ENCODE assay signal across 1 cellular context in the genomic region with DNA sequence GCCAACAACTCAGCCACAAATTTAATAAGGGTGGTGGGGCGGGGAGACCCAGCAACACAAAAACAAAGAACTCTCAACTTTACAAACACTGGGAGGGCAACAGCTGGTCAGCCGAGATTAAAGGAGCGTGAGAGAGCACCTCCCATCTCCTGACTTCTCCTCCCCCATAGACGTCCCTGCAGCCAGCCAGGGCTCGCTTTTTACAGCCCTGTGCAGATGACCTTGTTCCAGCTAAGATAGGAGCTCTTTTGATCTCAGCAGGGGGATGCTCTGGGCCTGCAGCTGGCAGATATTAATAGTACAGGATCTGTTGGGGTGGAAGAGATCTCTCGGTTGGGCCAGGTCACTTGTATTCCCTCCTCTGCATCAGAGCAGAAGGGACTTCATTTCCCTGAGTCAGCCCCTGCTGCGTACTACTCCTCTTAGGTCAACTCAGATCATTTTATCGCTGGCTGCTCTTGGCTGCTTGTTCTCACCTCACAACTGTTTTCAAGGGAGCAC.
A peak's percentile ranks its signal among the peaks of the same experiment; 100 is the strongest.
TF ChIP-seq lines count a peak whose summit lies in the region.

No MANE protein-coding gene starts in this region.

TF ChIP-seq in K562, 482 proteins besides CTCF, POLR2A, EP300 and RAD21 (continued from another document and continues in another):
- TF ChIP-seq, protein P1, sequence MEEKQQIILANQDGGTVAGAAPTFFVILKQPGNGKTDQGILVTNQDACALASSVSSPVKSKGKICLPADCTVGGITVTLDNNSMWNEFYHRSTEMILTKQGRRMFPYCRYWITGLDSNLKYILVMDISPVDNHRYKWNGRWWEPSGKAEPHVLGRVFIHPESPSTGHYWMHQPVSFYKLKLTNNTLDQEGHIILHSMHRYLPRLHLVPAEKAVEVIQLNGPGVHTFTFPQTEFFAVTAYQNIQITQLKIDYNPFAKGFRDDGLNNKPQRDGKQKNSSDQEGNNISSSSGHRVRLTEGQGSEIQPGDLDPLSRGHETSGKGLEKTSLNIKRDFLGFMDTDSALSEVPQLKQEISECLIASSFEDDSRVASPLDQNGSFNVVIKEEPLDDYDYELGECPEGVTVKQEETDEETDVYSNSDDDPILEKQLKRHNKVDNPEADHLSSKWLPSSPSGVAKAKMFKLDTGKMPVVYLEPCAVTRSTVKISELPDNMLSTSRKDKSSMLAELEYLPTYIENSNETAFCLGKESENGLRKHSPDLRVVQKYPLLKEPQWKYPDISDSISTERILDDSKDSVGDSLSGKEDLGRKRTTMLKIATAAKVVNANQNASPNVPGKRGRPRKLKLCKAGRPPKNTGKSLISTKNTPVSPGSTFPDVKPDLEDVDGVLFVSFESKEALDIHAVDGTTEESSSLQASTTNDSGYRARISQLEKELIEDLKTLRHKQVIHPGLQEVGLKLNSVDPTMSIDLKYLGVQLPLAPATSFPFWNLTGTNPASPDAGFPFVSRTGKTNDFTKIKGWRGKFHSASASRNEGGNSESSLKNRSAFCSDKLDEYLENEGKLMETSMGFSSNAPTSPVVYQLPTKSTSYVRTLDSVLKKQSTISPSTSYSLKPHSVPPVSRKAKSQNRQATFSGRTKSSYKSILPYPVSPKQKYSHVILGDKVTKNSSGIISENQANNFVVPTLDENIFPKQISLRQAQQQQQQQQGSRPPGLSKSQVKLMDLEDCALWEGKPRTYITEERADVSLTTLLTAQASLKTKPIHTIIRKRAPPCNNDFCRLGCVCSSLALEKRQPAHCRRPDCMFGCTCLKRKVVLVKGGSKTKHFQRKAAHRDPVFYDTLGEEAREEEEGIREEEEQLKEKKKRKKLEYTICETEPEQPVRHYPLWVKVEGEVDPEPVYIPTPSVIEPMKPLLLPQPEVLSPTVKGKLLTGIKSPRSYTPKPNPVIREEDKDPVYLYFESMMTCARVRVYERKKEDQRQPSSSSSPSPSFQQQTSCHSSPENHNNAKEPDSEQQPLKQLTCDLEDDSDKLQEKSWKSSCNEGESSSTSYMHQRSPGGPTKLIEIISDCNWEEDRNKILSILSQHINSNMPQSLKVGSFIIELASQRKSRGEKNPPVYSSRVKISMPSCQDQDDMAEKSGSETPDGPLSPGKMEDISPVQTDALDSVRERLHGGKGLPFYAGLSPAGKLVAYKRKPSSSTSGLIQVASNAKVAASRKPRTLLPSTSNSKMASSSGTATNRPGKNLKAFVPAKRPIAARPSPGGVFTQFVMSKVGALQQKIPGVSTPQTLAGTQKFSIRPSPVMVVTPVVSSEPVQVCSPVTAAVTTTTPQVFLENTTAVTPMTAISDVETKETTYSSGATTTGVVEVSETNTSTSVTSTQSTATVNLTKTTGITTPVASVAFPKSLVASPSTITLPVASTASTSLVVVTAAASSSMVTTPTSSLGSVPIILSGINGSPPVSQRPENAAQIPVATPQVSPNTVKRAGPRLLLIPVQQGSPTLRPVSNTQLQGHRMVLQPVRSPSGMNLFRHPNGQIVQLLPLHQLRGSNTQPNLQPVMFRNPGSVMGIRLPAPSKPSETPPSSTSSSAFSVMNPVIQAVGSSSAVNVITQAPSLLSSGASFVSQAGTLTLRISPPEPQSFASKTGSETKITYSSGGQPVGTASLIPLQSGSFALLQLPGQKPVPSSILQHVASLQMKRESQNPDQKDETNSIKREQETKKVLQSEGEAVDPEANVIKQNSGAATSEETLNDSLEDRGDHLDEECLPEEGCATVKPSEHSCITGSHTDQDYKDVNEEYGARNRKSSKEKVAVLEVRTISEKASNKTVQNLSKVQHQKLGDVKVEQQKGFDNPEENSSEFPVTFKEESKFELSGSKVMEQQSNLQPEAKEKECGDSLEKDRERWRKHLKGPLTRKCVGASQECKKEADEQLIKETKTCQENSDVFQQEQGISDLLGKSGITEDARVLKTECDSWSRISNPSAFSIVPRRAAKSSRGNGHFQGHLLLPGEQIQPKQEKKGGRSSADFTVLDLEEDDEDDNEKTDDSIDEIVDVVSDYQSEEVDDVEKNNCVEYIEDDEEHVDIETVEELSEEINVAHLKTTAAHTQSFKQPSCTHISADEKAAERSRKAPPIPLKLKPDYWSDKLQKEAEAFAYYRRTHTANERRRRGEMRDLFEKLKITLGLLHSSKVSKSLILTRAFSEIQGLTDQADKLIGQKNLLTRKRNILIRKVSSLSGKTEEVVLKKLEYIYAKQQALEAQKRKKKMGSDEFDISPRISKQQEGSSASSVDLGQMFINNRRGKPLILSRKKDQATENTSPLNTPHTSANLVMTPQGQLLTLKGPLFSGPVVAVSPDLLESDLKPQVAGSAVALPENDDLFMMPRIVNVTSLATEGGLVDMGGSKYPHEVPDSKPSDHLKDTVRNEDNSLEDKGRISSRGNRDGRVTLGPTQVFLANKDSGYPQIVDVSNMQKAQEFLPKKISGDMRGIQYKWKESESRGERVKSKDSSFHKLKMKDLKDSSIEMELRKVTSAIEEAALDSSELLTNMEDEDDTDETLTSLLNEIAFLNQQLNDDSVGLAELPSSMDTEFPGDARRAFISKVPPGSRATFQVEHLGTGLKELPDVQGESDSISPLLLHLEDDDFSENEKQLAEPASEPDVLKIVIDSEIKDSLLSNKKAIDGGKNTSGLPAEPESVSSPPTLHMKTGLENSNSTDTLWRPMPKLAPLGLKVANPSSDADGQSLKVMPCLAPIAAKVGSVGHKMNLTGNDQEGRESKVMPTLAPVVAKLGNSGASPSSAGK (IDR thresholded peaks at IDR 0.05) = no peak; the same call in 1 of the 2 replicates
- TF ChIP-seq ZFP30 (CRISPR knock-in tag; IDR thresholded peaks at IDR 0.05; ENCODE audit: borderline replicate concordance) (no peak), HDAC2 (IDR thresholded peaks at IDR 0.05) (peak; percentile 80), PTRF (tag; IDR thresholded peaks at IDR 0.05) (no peak), TRIM28 (IDR thresholded peaks at IDR 0.05) (no peak; the same call in 1 of the 2 replicates), CREB1 (IDR thresholded peaks at IDR 0.05) (peak; percentile 50), CREB1 (CRISPR knock-in tag; IDR thresholded peaks at IDR 0.05) (no peak), ZKSCAN8 (CRISPR knock-in tag; IDR thresholded peaks at IDR 0.05) (no peak), RBBP5 (IDR thresholded peaks at IDR 0.05; ENCODE audit: borderline replicate concordance, insufficient read depth, low read length, poor library complexity, severe bottlenecking) (no peak), PHB (CRISPR knock-in tag; IDR thresholded peaks at IDR 0.05) (no peak), GATAD2B (IDR thresholded peaks at IDR 0.05; ENCODE audit: borderline replicate concordance) (no peak; the same call in 1 of the 2 replicates), ZNF274 (IDR thresholded peaks at IDR 0.05; ENCODE audit: borderline replicate concordance, low read depth, low read length) (peak; percentile 69; the same call in 1 of the 2 replicates), ARID1B (IDR thresholded peaks at IDR 0.05) (peak; percentile 98), HNRNPUL1 (IDR thresholded peaks at IDR 0.05; ENCODE audit: low read length) (no peak), HEY1 (CRISPR knock-in tag; IDR thresholded peaks at IDR 0.05; ENCODE audit: borderline replicate concordance) (no peak), ZNF212 (CRISPR knock-in tag; IDR thresholded peaks at IDR 0.05) (no peak), STAT5B (CRISPR knock-in tag; IDR thresholded peaks at IDR 0.05) (no peak), NUFIP1 (IDR thresholded peaks at IDR 0.05; ENCODE audit: partially characterized antibody) (no peak), STAG1 (CRISPR knock-in tag; IDR thresholded peaks at IDR 0.05; ENCODE audit: borderline replicate concordance) (no peak), FOXJ3 (CRISPR knock-in tag; IDR thresholded peaks at IDR 0.05) (no peak), PTTG1 (tag; IDR thresholded peaks at IDR 0.05; ENCODE audit: low read depth) (no peak), HCFC1 (IDR thresholded peaks at IDR 0.05; ENCODE audit: low read depth, low read length) (no peak), BDP1 (IDR thresholded peaks at IDR 0.05; ENCODE audit: insufficient read depth, insufficient read length) (no peak), FIP1L1 (IDR thresholded peaks at IDR 0.05; ENCODE audit: low read depth, low read length, poor library complexity, severe bottlenecking) (no peak), TSC22D4 (tag; IDR thresholded peaks at IDR 0.05) (no peak), CBX3 (IDR thresholded peaks at IDR 0.05; ENCODE audit: borderline replicate concordance in 1 of 2, low read length in 2 of 2) (peak in 1 of 2 experiments; percentile 59; a peak in 1 of 3 replicates), NFIC (IDR thresholded peaks at IDR 0.05) (peak; percentile 89), SMARCE1 (IDR thresholded peaks at IDR 0.05) (peak; percentile 94), CEBPB (tag; IDR thresholded peaks at IDR 0.05) (no peak), ZNF184 (CRISPR knock-in tag; IDR thresholded peaks at IDR 0.05) (no peak), KDM5B (IDR thresholded peaks at IDR 0.05; ENCODE audit: insufficient replicate concordance, low read depth, low read length) (no peak), TAF7 (tag; IDR thresholded peaks at IDR 0.05) (no peak), MAFK (IDR thresholded peaks at IDR 0.05; ENCODE audit: low read length) (peak; percentile 78), BACH1 (tag; IDR thresholded peaks at IDR 0.05) (no peak), ZNF24 (IDR thresholded peaks at IDR 0.05) (no peak), NR1H2 (CRISPR knock-in tag; IDR thresholded peaks at IDR 0.05) (no peak), SP2 (IDR thresholded peaks at IDR 0.05; ENCODE audit: extremely low read depth, low read depth, low read length, poor library complexity, severe bottlenecking) (no peak)
- TF ChIP-seq, protein P2, sequence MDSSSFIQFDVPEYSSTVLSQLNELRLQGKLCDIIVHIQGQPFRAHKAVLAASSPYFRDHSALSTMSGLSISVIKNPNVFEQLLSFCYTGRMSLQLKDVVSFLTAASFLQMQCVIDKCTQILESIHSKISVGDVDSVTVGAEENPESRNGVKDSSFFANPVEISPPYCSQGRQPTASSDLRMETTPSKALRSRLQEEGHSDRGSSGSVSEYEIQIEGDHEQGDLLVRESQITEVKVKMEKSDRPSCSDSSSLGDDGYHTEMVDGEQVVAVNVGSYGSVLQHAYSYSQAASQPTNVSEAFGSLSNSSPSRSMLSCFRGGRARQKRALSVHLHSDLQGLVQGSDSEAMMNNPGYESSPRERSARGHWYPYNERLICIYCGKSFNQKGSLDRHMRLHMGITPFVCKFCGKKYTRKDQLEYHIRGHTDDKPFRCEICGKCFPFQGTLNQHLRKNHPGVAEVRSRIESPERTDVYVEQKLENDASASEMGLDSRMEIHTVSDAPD (CRISPR knock-in tag; IDR thresholded peaks at IDR 0.05) = no peak
- TF ChIP-seq, protein P3, sequence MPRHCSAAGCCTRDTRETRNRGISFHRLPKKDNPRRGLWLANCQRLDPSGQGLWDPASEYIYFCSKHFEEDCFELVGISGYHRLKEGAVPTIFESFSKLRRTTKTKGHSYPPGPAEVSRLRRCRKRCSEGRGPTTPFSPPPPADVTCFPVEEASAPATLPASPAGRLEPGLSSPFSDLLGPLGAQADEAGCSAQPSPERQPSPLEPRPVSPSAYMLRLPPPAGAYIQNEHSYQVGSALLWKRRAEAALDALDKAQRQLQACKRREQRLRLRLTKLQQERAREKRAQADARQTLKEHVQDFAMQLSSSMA (CRISPR knock-in tag; IDR thresholded peaks at IDR 0.05) = no peak
- TF ChIP-seq, protein P4, sequence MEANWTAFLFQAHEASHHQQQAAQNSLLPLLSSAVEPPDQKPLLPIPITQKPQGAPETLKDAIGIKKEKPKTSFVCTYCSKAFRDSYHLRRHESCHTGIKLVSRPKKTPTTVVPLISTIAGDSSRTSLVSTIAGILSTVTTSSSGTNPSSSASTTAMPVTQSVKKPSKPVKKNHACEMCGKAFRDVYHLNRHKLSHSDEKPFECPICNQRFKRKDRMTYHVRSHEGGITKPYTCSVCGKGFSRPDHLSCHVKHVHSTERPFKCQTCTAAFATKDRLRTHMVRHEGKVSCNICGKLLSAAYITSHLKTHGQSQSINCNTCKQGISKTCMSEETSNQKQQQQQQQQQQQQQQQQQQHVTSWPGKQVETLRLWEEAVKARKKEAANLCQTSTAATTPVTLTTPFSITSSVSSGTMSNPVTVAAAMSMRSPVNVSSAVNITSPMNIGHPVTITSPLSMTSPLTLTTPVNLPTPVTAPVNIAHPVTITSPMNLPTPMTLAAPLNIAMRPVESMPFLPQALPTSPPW (CRISPR knock-in tag; IDR thresholded peaks at IDR 0.05) = peak; percentile 63
- TF ChIP-seq, protein P5, sequence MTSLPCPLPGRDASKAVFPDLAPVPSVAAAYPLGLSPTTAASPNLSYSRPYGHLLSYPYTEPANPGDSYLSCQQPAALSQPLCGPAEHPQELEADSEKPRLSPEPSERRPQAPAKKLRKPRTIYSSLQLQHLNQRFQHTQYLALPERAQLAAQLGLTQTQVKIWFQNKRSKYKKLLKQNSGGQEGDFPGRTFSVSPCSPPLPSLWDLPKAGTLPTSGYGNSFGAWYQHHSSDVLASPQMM (CRISPR knock-in tag; IDR thresholded peaks at IDR 0.05) = no peak
- TF ChIP-seq, protein P6, sequence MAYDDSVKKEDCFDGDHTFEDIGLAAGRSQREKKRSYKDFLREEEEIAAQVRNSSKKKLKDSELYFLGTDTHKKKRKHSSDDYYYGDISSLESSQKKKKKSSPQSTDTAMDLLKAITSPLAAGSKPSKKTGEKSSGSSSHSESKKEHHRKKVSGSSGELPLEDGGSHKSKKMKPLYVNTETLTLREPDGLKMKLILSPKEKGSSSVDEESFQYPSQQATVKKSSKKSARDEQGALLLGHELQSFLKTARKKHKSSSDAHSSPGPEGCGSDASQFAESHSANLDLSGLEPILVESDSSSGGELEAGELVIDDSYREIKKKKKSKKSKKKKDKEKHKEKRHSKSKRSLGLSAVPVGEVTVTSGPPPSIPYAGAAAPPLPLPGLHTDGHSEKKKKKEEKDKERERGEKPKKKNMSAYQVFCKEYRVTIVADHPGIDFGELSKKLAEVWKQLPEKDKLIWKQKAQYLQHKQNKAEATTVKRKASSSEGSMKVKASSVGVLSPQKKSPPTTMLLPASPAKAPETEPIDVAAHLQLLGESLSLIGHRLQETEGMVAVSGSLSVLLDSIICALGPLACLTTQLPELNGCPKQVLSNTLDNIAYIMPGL (CRISPR knock-in tag; IDR thresholded peaks at IDR 0.05) = no peak
- TF ChIP-seq, protein P7, sequence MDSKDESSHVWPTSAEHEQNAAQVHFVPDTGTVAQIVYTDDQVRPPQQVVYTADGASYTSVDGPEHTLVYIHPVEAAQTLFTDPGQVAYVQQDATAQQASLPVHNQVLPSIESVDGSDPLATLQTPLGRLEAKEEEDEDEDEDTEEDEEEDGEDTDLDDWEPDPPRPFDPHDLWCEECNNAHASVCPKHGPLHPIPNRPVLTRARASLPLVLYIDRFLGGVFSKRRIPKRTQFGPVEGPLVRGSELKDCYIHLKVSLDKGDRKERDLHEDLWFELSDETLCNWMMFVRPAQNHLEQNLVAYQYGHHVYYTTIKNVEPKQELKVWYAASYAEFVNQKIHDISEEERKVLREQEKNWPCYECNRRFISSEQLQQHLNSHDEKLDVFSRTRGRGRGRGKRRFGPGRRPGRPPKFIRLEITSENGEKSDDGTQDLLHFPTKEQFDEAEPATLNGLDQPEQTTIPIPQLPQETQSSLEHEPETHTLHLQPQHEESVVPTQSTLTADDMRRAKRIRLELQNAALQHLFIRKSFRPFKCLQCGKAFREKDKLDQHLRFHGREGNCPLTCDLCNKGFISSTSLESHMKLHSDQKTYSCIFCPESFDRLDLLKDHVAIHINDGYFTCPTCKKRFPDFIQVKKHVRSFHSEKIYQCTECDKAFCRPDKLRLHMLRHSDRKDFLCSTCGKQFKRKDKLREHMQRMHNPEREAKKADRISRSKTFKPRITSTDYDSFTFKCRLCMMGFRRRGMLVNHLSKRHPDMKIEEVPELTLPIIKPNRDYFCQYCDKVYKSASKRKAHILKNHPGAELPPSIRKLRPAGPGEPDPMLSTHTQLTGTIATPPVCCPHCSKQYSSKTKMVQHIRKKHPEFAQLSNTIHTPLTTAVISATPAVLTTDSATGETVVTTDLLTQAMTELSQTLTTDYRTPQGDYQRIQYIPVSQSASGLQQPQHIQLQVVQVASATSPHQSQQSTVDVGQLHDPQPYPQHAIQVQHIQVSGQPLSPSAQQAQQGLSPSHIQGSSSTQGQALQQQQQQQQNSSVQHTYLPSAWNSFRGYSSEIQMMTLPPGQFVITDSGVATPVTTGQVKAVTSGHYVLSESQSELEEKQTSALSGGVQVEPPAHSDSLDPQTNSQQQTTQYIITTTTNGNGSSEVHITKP (IDR thresholded peaks at IDR 0.05; ENCODE audit: partially characterized antibody) = peak; percentile 72
